Comparison of ENCODE assay signal across 29 cellular contexts in genomic region chr1:241707442-241707841, GRCh38. TPM values are rescaled to one million over a fixed set of nuclear protein-coding genes. Genes with fewer than 3 reads are reported as not detected.
A peak's percentile ranks its signal among the peaks of the same experiment; 100 is the strongest.
DNase-seq lines count a peak whose midpoint lies in the region; ATAC-seq, FAIRE-seq and TF ChIP-seq lines count a peak whose summit lies in the region.
"Had no signal": no experiment of that assay in that cellular context is flagged by ENCODE, and none has a peak within 500 bp of the region (broad histone marks: within the 10 kb centered on the region; RNA-seq: fewer than 3 reads in every experiment).

No MANE protein-coding gene starts in this region.

- H3K4me3 Mint-ChIP-seq in Calu3 (ENCODE audit: low read depth, unreplicated experiment), result peak overlapping the region; percentile 48
- no peak overlapping the region for H3K4me3 Mint-ChIP-seq in activated CD8-positive, alpha-beta T cell treated with anti-CD3 and anti-CD28 coated beads for 36 hours
- peak overlapping the region; percentile 13 to 80 (median 72) for H3K4me3 Mint-ChIP-seq in naive thymus-derived CD8-positive, alpha-beta T cell
- H3K4me3 Mint-ChIP-seq: activated CD4-positive, alpha-beta memory T cell treated with anti-CD3 and anti-CD28 coated beads for 36 hours; natural killer cell had no signal

- no peak for TF ChIP-seq CTCF in A549 (IDR thresholded peaks at IDR 0.05)
- no peak for TF ChIP-seq CTCF in Calu3 (IDR thresholded peaks at IDR 0.05; ENCODE audit: unreplicated experiment)
- TF ChIP-seq CTCF in activated CD8-positive, alpha-beta T cell treated with anti-CD3 and anti-CD28 coated beads for 36 hours (IDR thresholded peaks at IDR 0.05), result no peak
- no peak for TF ChIP-seq CTCF in dorsolateral prefrontal cortex (IDR thresholded peaks at IDR 0.05 in 54 of 56, conservative IDR thresholded peaks at IDR 0.05 in 2 of 56; ENCODE audit: low read depth in 1 of 56, partially characterized antibody in 56 of 56)

- H3K9me3 ChIP-seq in A549, result no peaks in the 10 kb centered on the region
- H3K9me3 ChIP-seq: adrenal gland, body of pancreas, stomach, tibial artery had no signal

- intact Hi-C loops in Calu3 (cut with micrococcal nuclease; ENCODE audit: unreplicated experiment), result loop anchor here (5.0 to 10.0 kb wide), 2 partner anchors 127 to 175 kb away; partner anchors contain the start of gene KMO
- intact Hi-C loops in activated CD8-positive, alpha-beta T cell treated with anti-CD3 and anti-CD28 coated beads for 36 hours (cut with micrococcal nuclease), result no loop called here
- intact Hi-C loops in dorsolateral prefrontal cortex (cut with DNase I), result no loop called here

- no peaks in the 10 kb centered on the region for H3K27me3 ChIP-seq in dorsolateral prefrontal cortex
- H3K27me3 ChIP-seq: adrenal gland, body of pancreas, stomach, tibial artery had no signal

- no peak for DNase-seq in A549 (ENCODE audit: low read depth in 1 of 2, low spot score in 1 of 2)
- no peak for DNase-seq in Calu3
- no peak for DNase-seq in activated CD8-positive, alpha-beta T cell treated with anti-CD3 and anti-CD28 coated beads for 36 hours
- no peak for DNase-seq in naive thymus-derived CD8-positive, alpha-beta T cell
- DNase-seq in HCEC 1CT, result no peak
- DNase-seq in RPMI8226, result no peak
- DNase-seq in NOMO-1 (lab: John Stamatoyannopoulos, UW; ENCODE audit: unreplicated experiment in 2 of 2), result no peak
- DNase-seq in dorsolateral prefrontal cortex, result no peak
- DNase-seq: activated CD4-positive, alpha-beta memory T cell treated with anti-CD3 and anti-CD28 coated beads for 36 hours; activated effector memory CD4-positive, alpha-beta T cell treated with anti-CD3 and anti-CD28 coated beads, Interleukin-2, amount 50 U/mL, for 16 hours; adrenal gland; COR-L47; GOT3; midbrain; natural killer cell; NCI-H1092; NCI-H187; NCI-H524 treated with DMSO at 0.1 percent for 48 hours; stomach; tibial artery had no signal

- peak in 1 of 2 experiments; percentile 37; a peak in 3 of 6 replicates for ATAC-seq in A549
- peak; percentile 48 for ATAC-seq in activated CD8-positive, alpha-beta T cell treated with anti-CD3 and anti-CD28 coated beads for 36 hours
- no peak for ATAC-seq in naive thymus-derived CD8-positive, alpha-beta T cell
- ATAC-seq: body of pancreas had no signal

- no peak for TF ChIP-seq RAD21 in A549 (conservative IDR thresholded peaks at IDR 0.05 in 1 of 2, IDR thresholded peaks at IDR 0.05 in 1 of 2)

- no peaks in the 10 kb centered on the region for H3K27me3 Mint-ChIP-seq in Calu3 (ENCODE audit: unreplicated experiment)
- H3K27me3 Mint-ChIP-seq in activated CD8-positive, alpha-beta T cell treated with anti-CD3 and anti-CD28 coated beads for 36 hours, result no peaks in the 10 kb centered on the region
- no peaks in the 10 kb centered on the region for H3K27me3 Mint-ChIP-seq in naive thymus-derived CD8-positive, alpha-beta T cell
- H3K27me3 Mint-ChIP-seq: activated CD4-positive, alpha-beta memory T cell treated with anti-CD3 and anti-CD28 coated beads for 36 hours had no signal

- no peaks in the 10 kb centered on the region for H3K9me3 Mint-ChIP-seq in Calu3 (ENCODE audit: low read depth, unreplicated experiment)
- H3K9me3 Mint-ChIP-seq in activated CD8-positive, alpha-beta T cell treated with anti-CD3 and anti-CD28 coated beads for 36 hours, result peaks cover 1% of the 10 kb centered on the region
- peaks cover 0 to 7% (median 0%) of the 10 kb centered on the region in 9 donors for H3K9me3 Mint-ChIP-seq in naive thymus-derived CD8-positive, alpha-beta T cell
- H3K9me3 Mint-ChIP-seq: activated CD4-positive, alpha-beta memory T cell treated with anti-CD3 and anti-CD28 coated beads for 36 hours had no signal

- CTCF ChIA-PET in A549 (lab: Yijun Ruan, JAX), result no interaction called here
- CTCF ChIA-PET in Calu3 (lab: Charles Lee), result interaction anchor here (1.6 kb wide), 1 partner anchor 8 kb away, joined by 4 read pairs; no protein-coding TSS in a partner anchor
- CTCF ChIA-PET in activated CD8-positive, alpha-beta T cell treated with anti-CD3 and anti-CD28 coated beads for 36 hours (lab: Charles Lee), result no interaction called here

- H3K4me3 ChIP-seq in A549, result no peak overlapping the region
- H3K4me3 ChIP-seq in dorsolateral prefrontal cortex, result no peak overlapping the region
- H3K4me3 ChIP-seq: adrenal gland, body of pancreas, stomach, tibial artery had no signal

- POLR2A ChIA-PET in A549 (lab: Yijun Ruan, JAX), result no interaction called here
- POLR2A ChIA-PET in activated CD8-positive, alpha-beta T cell treated with anti-CD3 and anti-CD28 coated beads for 36 hours (lab: Charles Lee), result interaction anchor here (1.2 kb wide), 1 partner anchor 10 kb away, joined by 3 read pairs; no protein-coding TSS in a partner anchor
- POLR2A ChIA-PET in naive thymus-derived CD8-positive, alpha-beta T cell (lab: Charles Lee), result interaction anchor here (1.1 to 1.3 kb wide), 5 partner anchors 10 to 80 kb away, joined by 4 to 10 read pairs (median 4); partner anchors contain the start of genes CHML and OPN3

- H3K4me1 Mint-ChIP-seq in Calu3 (ENCODE audit: low read depth, unreplicated experiment), result peaks cover 15% of the 10 kb centered on the region
- H3K4me1 Mint-ChIP-seq in activated CD8-positive, alpha-beta T cell treated with anti-CD3 and anti-CD28 coated beads for 36 hours (ENCODE audit: low read depth), result peaks cover 18% of the 10 kb centered on the region
- peaks cover 18 to 27% (median 23%) of the 10 kb centered on the region in 4 donors for H3K4me1 Mint-ChIP-seq in naive thymus-derived CD8-positive, alpha-beta T cell

- 100% methylated on average over 2 of the region's 2 CpGs for WGBS in A549 (ENCODE audit: missing lambda C conversion rate)

- no peak for TF ChIP-seq POLR2A in A549 (IDR thresholded peaks at IDR 0.05; ENCODE audit: low read length)

- peaks cover 6% of the 10 kb centered on the region for H3K36me3 Mint-ChIP-seq in Calu3 (ENCODE audit: insufficient read depth, unreplicated experiment)
- no peaks in the 10 kb centered on the region for H3K36me3 Mint-ChIP-seq in activated CD8-positive, alpha-beta T cell treated with anti-CD3 and anti-CD28 coated beads for 36 hours (ENCODE audit: low read depth)
- no peaks in the 10 kb centered on the region for H3K36me3 Mint-ChIP-seq in naive thymus-derived CD8-positive, alpha-beta T cell
- H3K36me3 Mint-ChIP-seq: activated CD4-positive, alpha-beta memory T cell treated with anti-CD3 and anti-CD28 coated beads for 36 hours; natural killer cell had no signal

- peak overlapping the region; percentile 67 for H3K4me2 ChIP-seq in A549

- no peak for TF ChIP-seq EP300 in A549 (IDR thresholded peaks at IDR 0.05)

- H3K4me1 ChIP-seq in A549, result peaks cover 34% of the 10 kb centered on the region
- H3K4me1 ChIP-seq: body of pancreas, stomach, tibial artery had no signal

- H3K27ac ChIP-seq in A549, result peak overlapping the region; percentile 36 to 75; a peak in 5 of 6 replicates
- H3K27ac ChIP-seq in dorsolateral prefrontal cortex, result peak overlapping the region in 3 of 59 donors; percentile 24 to 41 (median 35)
- H3K27ac ChIP-seq: adrenal gland, body of pancreas, stomach, tibial artery had no signal

- peak overlapping the region; percentile 72 for H3K27ac Mint-ChIP-seq in Calu3 (ENCODE audit: unreplicated experiment)
- no peak overlapping the region for H3K27ac Mint-ChIP-seq in activated CD8-positive, alpha-beta T cell treated with anti-CD3 and anti-CD28 coated beads for 36 hours
- peak overlapping the region in 9 of 10 donors; percentile 63 to 84 (median 78) for H3K27ac Mint-ChIP-seq in naive thymus-derived CD8-positive, alpha-beta T cell
- H3K27ac Mint-ChIP-seq: activated CD4-positive, alpha-beta memory T cell treated with anti-CD3 and anti-CD28 coated beads for 36 hours; natural killer cell had no signal

- no peak for FAIRE-seq in A549 (lab: Jason Lieb, UNC)
- FAIRE-seq: RCC 7860 had no signal

- no TSS peak for BruUV-seq in Calu3 (replicated peaks; lab: Mats Ljungman, UMichigan)

TF ChIP-seq in A549, 52 proteins besides CTCF, POLR2A, EP300 and RAD21:
- TF ChIP-seq HOXA7 (CRISPR knock-in tag; IDR thresholded peaks at IDR 0.05), result no peak
- 0 out of 5 replicates have a peak, but pooled peaks of 1 of the 2 experiments have one; percentile 0 for TF ChIP-seq JUN (IDR thresholded peaks at IDR 0.05)

RNA-seq across cellular contexts. Expression of gene WDR64, which starts 55.4 kb away (rescaled TPM):
- polyA plus RNA-seq in A549 (2011; rRNA removed) (not detected in 2 replicates), A549 (2017; fragmentation: RNase III; extraction: RNeasy Plus Mini Kit Qiagen cat#74134 plus additional on column Dnase treatment) (0.03 TPM in 1 of 3 replicates, not detected in the others)
- not detected in 2 replicates for polyA plus RNA-seq in A549 (2012; cell fraction: cytosol; rRNA removed)
- not detected in 2 replicates for polyA plus RNA-seq in A549 (2012; cell fraction: nucleus; rRNA removed)
- polyA minus RNA-seq in A549 (2011; rRNA and poly(A)+ RNA removed), result 0.37 TPM in 1 of 2 replicates, not detected in the other
- total RNA-seq in Calu3 (2022) (not detected in 2 replicates), dorsolateral prefrontal cortex (1 to 10 TPM in 24 of 120 experiments, under 1 TPM in 60, not detected in 36; 0.08 to 2.5 (median 0.59) TPM)
- not detected for total RNA-seq in activated CD8-positive, alpha-beta T cell treated with anti-CD3 and anti-CD28 coated beads for 36 hours
- under 1 TPM; 0.49 to 0.69 TPM for total RNA-seq in naive thymus-derived CD8-positive, alpha-beta T cell
- under 1 TPM in 1 of 3 donors, not detected in 2; 0.28 TPM for polyA plus RNA-seq in naive thymus-derived CD8-positive, alpha-beta T cell
- total RNA-seq: activated CD4-positive, alpha-beta memory T cell treated with anti-CD3 and anti-CD28 coated beads for 36 hours; body of pancreas; cerebellum; kidney epithelial cell; lower leg skin; natural killer cell; osteoblast; SK-MEL-5; skeletal muscle tissue; stomach had no signal
- polyA plus RNA-seq: BJ had no signal
